In genomic region chr4:9152182-9153007, GRCh38 we compare ENCODE assay signal across 9 cellular contexts. TPM values are rescaled to one million over a fixed set of nuclear protein-coding genes. Genes with fewer than 3 reads are reported as not detected.
A peak's percentile ranks its signal among the peaks of the same experiment; 100 is the strongest.
DNase-seq lines count a peak whose midpoint lies in the region; ATAC-seq and TF ChIP-seq lines count a peak whose summit lies in the region.
"Not testable (repeated sequence)": the region's sequence is repeated elsewhere in the genome, so short reads cannot be mapped to it uniquely, and the experiment has no call there.
"Had no signal": no experiment of that assay in that cellular context is flagged by ENCODE, and none has a peak within 500 bp of the region (broad histone marks: within the 10 kb centered on the region; RNA-seq: fewer than 3 reads in every experiment).

No MANE protein-coding gene starts in this region.

- not testable (repeated sequence) for H3K4me1 ChIP-seq in ES-I3 (ENCODE audit: insufficient read depth, low read length); iPS DF 6.9 (ENCODE audit: control insufficient read depth, insufficient read depth, low read length)
- peaks cover 0 to 13% (median 9%) of the 10 kb centered on the region in 5 donors for H3K4me1 ChIP-seq in subcutaneous abdominal adipose tissue (ENCODE audit: control insufficient read depth in 5 of 5, insufficient read depth in 5 of 5, low read length in 5 of 5)

- H3K4me3 Mint-ChIP-seq in activated CD8-positive, alpha-beta T cell treated with anti-CD3 and anti-CD28 coated beads for 36 hours: peak overlapping the region; percentile 86
- H3K4me3 Mint-ChIP-seq in chondrocyte (ENCODE audit: unreplicated experiment): peak overlapping the region; percentile 73

- H3K27me3 ChIP-seq in iPS DF 6.9 (ENCODE audit: control insufficient read depth, insufficient read depth, low read length); subcutaneous abdominal adipose tissue (ENCODE audit: control insufficient read depth in 5 of 5, insufficient read depth in 4 of 5, low read length in 5 of 5): not testable (repeated sequence)

- DNase-seq in NOMO-1 (lab: John Stamatoyannopoulos, UW; ENCODE audit: unreplicated experiment in 2 of 2): peak; percentile 82 to 91
- peak; percentile 98 for DNase-seq in activated CD8-positive, alpha-beta T cell treated with anti-CD3 and anti-CD28 coated beads for 36 hours
- peak; percentile 97 for DNase-seq in chondrocyte (ENCODE audit: low spot score)
- peak; percentile 35 for DNase-seq in iPS DF 6.9 (ENCODE audit: low read depth, low spot score)
- peak; percentile 100 for DNase-seq in posterior vena cava (ENCODE audit: low spot score)

- H3K36me3 Mint-ChIP-seq in activated CD8-positive, alpha-beta T cell treated with anti-CD3 and anti-CD28 coated beads for 36 hours (ENCODE audit: low read depth); chondrocyte (ENCODE audit: low read depth): not testable (repeated sequence)

- H3K4me3 ChIP-seq in iPS DF 6.9 (ENCODE audit: low read length) (peak overlapping the region; percentile 44; the same call in 1 of the 2 replicates), subcutaneous abdominal adipose tissue (ENCODE audit: low read depth in 1 of 5, low read length in 5 of 5) (peak overlapping the region; percentile 64 to 79 (median 70))

- no CpG with 5 or more reads among the region's 63 CpGs for WGBS in iPS DF 6.9 (ENCODE audit: insufficient coverage, insufficient read length)

- not testable (repeated sequence) for H3K9me3 ChIP-seq in ES-I3 (ENCODE audit: control insufficient read depth, insufficient read depth, low read length); iPS DF 6.9 (ENCODE audit: control insufficient read depth, insufficient read depth, low read length); subcutaneous abdominal adipose tissue (ENCODE audit: control insufficient read depth in 5 of 5, low read length in 5 of 5)

- H3K27ac Mint-ChIP-seq in activated CD8-positive, alpha-beta T cell treated with anti-CD3 and anti-CD28 coated beads for 36 hours: peak overlapping the region; percentile 99
- peak overlapping the region; percentile 73 for H3K27ac Mint-ChIP-seq in chondrocyte (ENCODE audit: unreplicated experiment)

- peak overlapping the region; percentile 93 for H3K9ac ChIP-seq in ES-I3 (ENCODE audit: low read depth, low read length)
- peak overlapping the region in 3 of 5 donors; percentile 55 to 70 (median 66) for H3K9ac ChIP-seq in subcutaneous abdominal adipose tissue (ENCODE audit: low read length in 5 of 5)

- not testable (repeated sequence) for H3K27me3 Mint-ChIP-seq in activated CD8-positive, alpha-beta T cell treated with anti-CD3 and anti-CD28 coated beads for 36 hours; chondrocyte (ENCODE audit: low read depth)

- TF ChIP-seq CTCF in activated CD8-positive, alpha-beta T cell treated with anti-CD3 and anti-CD28 coated beads for 36 hours (IDR thresholded peaks at IDR 0.05); chondrocyte (IDR thresholded peaks at IDR 0.05): not testable (repeated sequence)

- H3K27ac ChIP-seq in iPS DF 6.9 (ENCODE audit: low read length): not testable (repeated sequence)
- H3K27ac ChIP-seq in subcutaneous abdominal adipose tissue (ENCODE audit: low read depth, low read length): peak overlapping the region; percentile 50

- intact Hi-C loops in activated CD8-positive, alpha-beta T cell treated with anti-CD3 and anti-CD28 coated beads for 36 hours (cut with micrococcal nuclease); posterior vena cava (cut with DNase I): not testable (repeated sequence)

- not testable (repeated sequence) for H3K36me3 ChIP-seq in ES-I3 (ENCODE audit: insufficient read depth, low read length); iPS DF 6.9 (ENCODE audit: control insufficient read depth, insufficient read depth, low read length); subcutaneous abdominal adipose tissue (ENCODE audit: control insufficient read depth in 5 of 5, insufficient read depth in 5 of 5, low read length in 5 of 5)

- peak; percentile 52 for ATAC-seq in HG03457 (IDR thresholded peaks at IDR 0.05; ENCODE audit: unreplicated experiment)
- ATAC-seq in activated CD8-positive, alpha-beta T cell treated with anti-CD3 and anti-CD28 coated beads for 36 hours: peak; percentile 82

- CTCF ChIA-PET in activated CD8-positive, alpha-beta T cell treated with anti-CD3 and anti-CD28 coated beads for 36 hours (lab: Charles Lee): not testable (repeated sequence)

- POLR2A ChIA-PET in activated CD8-positive, alpha-beta T cell treated with anti-CD3 and anti-CD28 coated beads for 36 hours (lab: Charles Lee): not testable (repeated sequence)

- not testable (repeated sequence) for H3K9me3 Mint-ChIP-seq in activated CD8-positive, alpha-beta T cell treated with anti-CD3 and anti-CD28 coated beads for 36 hours; chondrocyte (ENCODE audit: low read depth)

- peaks cover 16% of the 10 kb centered on the region for H3K4me1 Mint-ChIP-seq in activated CD8-positive, alpha-beta T cell treated with anti-CD3 and anti-CD28 coated beads for 36 hours (ENCODE audit: low read depth)
- not testable (repeated sequence) for H3K4me1 Mint-ChIP-seq in chondrocyte (ENCODE audit: low read depth)

RNA-seq across cellular contexts. Expression of gene FAM90A26, which starts 17.8 kb away (rescaled TPM):
- not detected for total RNA-seq in activated CD8-positive, alpha-beta T cell treated with anti-CD3 and anti-CD28 coated beads for 36 hours
- total RNA-seq in chondrocyte: not detected in 3 replicates
- not detected for total RNA-seq in posterior vena cava
- total RNA-seq: T-helper 1 cell treated with Interleukin-12 subunit alpha and Interleukin-12 subunit beta and Interleukin-4 antibody, amounts not matched to agents 30 ng/mL and 1 ng/mL, for 36 hours had no signal

RNA-seq across cellular contexts. Expression of gene USP17L10, which starts 58.1 kb away (rescaled TPM):
- not detected for total RNA-seq in activated CD8-positive, alpha-beta T cell treated with anti-CD3 and anti-CD28 coated beads for 36 hours
- total RNA-seq in chondrocyte (not detected in 3 replicates), posterior vena cava (not detected)
- total RNA-seq: T-helper 1 cell treated with Interleukin-12 subunit alpha and Interleukin-12 subunit beta and Interleukin-4 antibody, amounts not matched to agents 30 ng/mL and 1 ng/mL, for 36 hours had no signal

Comparison
In these comparisons a context has a peak if more than half of its experiments do, and no peak if none do; other contexts are left out.
1. DNase-seq: peak in every context shown above with its lines; median percentile 100 in posterior vena cava; 98 in activated CD8-positive, alpha-beta T cell treated with anti-CD3 and anti-CD28 coated beads for 36 hours; 97 in chondrocyte; 86 in NOMO-1; 35 in iPS DF 6.9.